9 cellular contexts compared by ENCODE assay signal in the genomic region with DNA sequence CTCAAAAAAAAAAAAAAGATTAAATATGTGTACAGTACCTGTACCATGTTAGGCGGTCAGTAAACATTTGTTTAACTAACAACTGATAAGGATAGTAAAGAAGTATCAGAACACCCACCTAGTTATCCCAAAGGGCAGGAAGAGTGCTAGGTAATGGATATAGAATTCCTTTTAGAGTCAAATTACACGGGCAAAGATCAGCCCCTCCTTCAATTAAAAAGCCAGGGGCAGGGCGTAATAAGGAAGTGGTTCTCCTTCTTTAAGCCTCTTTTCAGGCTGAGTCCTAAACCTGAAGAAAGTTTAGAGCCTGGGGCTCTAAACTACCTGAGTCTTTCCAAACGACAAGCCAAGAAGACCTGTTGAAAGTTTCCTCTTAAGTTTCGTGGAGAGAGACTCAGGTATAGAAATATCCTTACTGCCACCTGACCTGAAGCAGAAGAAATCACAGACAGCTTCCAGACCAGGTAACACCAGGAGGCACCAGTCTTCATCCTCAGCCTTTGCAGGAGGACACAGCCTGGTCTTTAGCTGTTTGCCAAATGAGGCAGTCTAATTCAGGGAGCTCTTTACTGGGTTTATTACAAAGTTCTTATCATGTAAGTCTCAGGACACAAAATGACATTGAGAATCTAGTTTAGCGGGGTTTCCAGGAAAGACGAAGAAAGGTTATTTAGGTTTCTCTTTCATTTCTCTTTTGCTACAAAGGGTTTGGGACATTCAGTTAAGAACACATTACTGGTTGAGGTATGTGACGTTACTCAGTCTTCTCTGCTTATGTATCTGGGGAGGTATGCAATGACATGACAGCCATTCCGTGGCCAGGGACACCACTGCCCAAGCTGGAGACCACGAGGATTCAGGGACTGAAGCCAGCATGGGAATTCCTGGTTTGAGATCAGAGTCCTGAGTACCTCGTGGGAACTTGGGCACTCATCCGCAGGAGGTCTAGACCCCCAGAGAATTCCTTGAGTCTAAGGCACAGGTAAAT. TPM values are rescaled to one million over a fixed set of nuclear protein-coding genes. Genes with fewer than 3 reads are reported as not detected.
A peak's percentile ranks its signal among the peaks of the same experiment; 100 is the strongest.
DNase-seq lines count a peak whose midpoint lies in the region; ATAC-seq and TF ChIP-seq lines count a peak whose summit lies in the region.
"Had no signal": no experiment of that assay in that cellular context is flagged by ENCODE, and none has a peak within 500 bp of the region (broad histone marks: within the 10 kb centered on the region; RNA-seq: fewer than 3 reads in every experiment).

A gene with protein sequence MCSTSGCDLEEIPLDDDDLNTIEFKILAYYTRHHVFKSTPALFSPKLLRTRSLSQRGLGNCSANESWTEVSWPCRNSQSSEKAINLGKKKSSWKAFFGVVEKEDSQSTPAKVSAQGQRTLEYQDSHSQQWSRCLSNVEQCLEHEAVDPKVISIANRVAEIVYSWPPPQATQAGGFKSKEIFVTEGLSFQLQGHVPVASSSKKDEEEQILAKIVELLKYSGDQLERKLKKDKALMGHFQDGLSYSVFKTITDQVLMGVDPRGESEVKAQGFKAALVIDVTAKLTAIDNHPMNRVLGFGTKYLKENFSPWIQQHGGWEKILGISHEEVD (plus strand): TSS at position 266 of the 988 bp plus-strand sequence. CDS start 8,367 bp downstream, outside the sequence.

- H3K4me1 Mint-ChIP-seq in MCF 10A (ENCODE audit: insufficient read depth, unreplicated experiment) (no peaks in the 10 kb centered on the region), neural progenitor cell (peaks cover 5% of the 10 kb centered on the region)

- ATAC-seq in GM19035 (IDR thresholded peaks at IDR 0.05; ENCODE audit: unreplicated experiment): peak; percentile 64
- ATAC-seq in HG03135 (IDR thresholded peaks at IDR 0.05; ENCODE audit: unreplicated experiment): no peak

- no peak within 1 kb of the TSS for H3K4me3 ChIP-seq in neural progenitor cell
- H3K4me3 ChIP-seq: ovary had no signal

- CTCF ChIA-PET in MCF 10A (lab: Yijun Ruan, JAX): interaction anchor here (0.8 to 1.1 kb wide), 2 partner anchors 208 to 256 kb away, joined by 4 read pairs; no protein-coding TSS in a partner anchor

- H4K20me1 ChIP-seq in neural progenitor cell (ENCODE audit: low read depth): no peaks in the 10 kb centered on the region

- no peak within 1 kb of the TSS for H3K4me3 Mint-ChIP-seq in MCF 10A (ENCODE audit: unreplicated experiment)
- no peak within 1 kb of the TSS for H3K4me3 Mint-ChIP-seq in neural progenitor cell

- no TSS peak for BruUV-seq in MCF 10A (replicated peaks; lab: Mats Ljungman, UMichigan)

- H3K27me3 ChIP-seq in neural progenitor cell: no peaks in the 10 kb centered on the region
- H3K27me3 ChIP-seq: ovary had no signal

- no peak within 1 kb of the TSS for H2AFZ ChIP-seq in neural progenitor cell (replicated peaks)

- H3K9me3 Mint-ChIP-seq in MCF 10A (ENCODE audit: unreplicated experiment): no peaks in the 10 kb centered on the region
- peaks cover 2% of the 10 kb centered on the region for H3K9me3 Mint-ChIP-seq in neural progenitor cell

- H3K27ac ChIP-seq in neural progenitor cell: no peak within 1 kb of the TSS
- H3K27ac ChIP-seq: HL-60, ovary had no signal

- no peak for TF ChIP-seq CTCF in MCF 10A (IDR thresholded peaks at IDR 0.05; ENCODE audit: unreplicated experiment)
- TF ChIP-seq CTCF in neural progenitor cell (IDR thresholded peaks at IDR 0.05): no peak

- H3K27me3 Mint-ChIP-seq in MCF 10A (ENCODE audit: insufficient read depth, unreplicated experiment) (peaks cover 15% of the 10 kb centered on the region), neural progenitor cell (ENCODE audit: insufficient read depth, low read depth) (peaks cover 6% of the 10 kb centered on the region)

- no peaks in the 10 kb centered on the region for H3K79me2 ChIP-seq in neural progenitor cell (ENCODE audit: low read depth)

- no peaks in the 10 kb centered on the region for H3K9me3 ChIP-seq in neural progenitor cell (ENCODE audit: low read depth)
- H3K9me3 ChIP-seq: ovary had no signal

- intact Hi-C loops in MCF 10A (cut with micrococcal nuclease): no loop called here

- no peaks in the 10 kb centered on the region for H3K36me3 ChIP-seq in neural progenitor cell
- H3K36me3 ChIP-seq: ovary had no signal

- TF ChIP-seq RAD21 in Ishikawa (IDR thresholded peaks at IDR 0.05; ENCODE audit: low read depth): peak; percentile 37

- POLR2A ChIA-PET in MCF 10A (lab: Yijun Ruan, JAX): no interaction called here

- peaks cover 7% of the 10 kb centered on the region for H3F3A ChIP-seq in neural progenitor cell (ENCODE audit: low read depth)

- H3K27ac Mint-ChIP-seq in MCF 10A (ENCODE audit: low read depth, unreplicated experiment) (no peak within 1 kb of the TSS), neural progenitor cell (no peak within 1 kb of the TSS)

- DNase-seq in MCF 10A (ENCODE audit: unreplicated experiment) (peak; percentile 14), neural progenitor cell (ENCODE audit: low spot score) (no peak), DMS153 (lab: John Stamatoyannopoulos, UW) (no peak)
- DNase-seq in stimulated activated CD4-positive, alpha-beta T cell treated with anti-CD3 and anti-CD28 coated beads, Interleukin-2, amount 100 ng/mL, for 4 hours (ENCODE audit: low read depth): peak; percentile 11
- DNase-seq: ovary had no signal

- H3K9ac ChIP-seq in neural progenitor cell: no peak within 1 kb of the TSS

- no peak within 1 kb of the TSS for H3K4me2 ChIP-seq in neural progenitor cell

- H3K36me3 Mint-ChIP-seq in MCF 10A (ENCODE audit: insufficient read depth, unreplicated experiment): no peaks in the 10 kb centered on the region
- no peaks in the 10 kb centered on the region for H3K36me3 Mint-ChIP-seq in neural progenitor cell

- TF ChIP-seq EP300 in Ishikawa (IDR thresholded peaks at IDR 0.05; ENCODE audit: borderline replicate concordance): no peak

- H3K4me1 ChIP-seq in neural progenitor cell: peaks cover 11% of the 10 kb centered on the region

TF ChIP-seq in Ishikawa, 13 proteins besides CTCF, POLR2A, EP300 and RAD21:
- TF ChIP-seq NFIC (IDR thresholded peaks at IDR 0.05) (no peak), TAF1 (IDR thresholded peaks at IDR 0.05; ENCODE audit: low read depth) (no peak), TEAD4 (IDR thresholded peaks at IDR 0.05) (no peak), TCF12 (IDR thresholded peaks at IDR 0.05; ENCODE audit: low read depth) (no peak), FOXM1 (IDR thresholded peaks at IDR 0.05; ENCODE audit: borderline replicate concordance, low read depth) (no peak), EGR1 (IDR thresholded peaks at IDR 0.05) (no peak), ZBTB7A (IDR thresholded peaks at IDR 0.05; ENCODE audit: low read depth) (no peak), YY1 (IDR thresholded peaks at IDR 0.05; ENCODE audit: low read depth) (no peak), CREB1 (IDR thresholded peaks at IDR 0.05; ENCODE audit: low read depth) (no peak), CEBPB (IDR thresholded peaks at IDR 0.05) (no peak)
- TF ChIP-seq, protein P1, sequence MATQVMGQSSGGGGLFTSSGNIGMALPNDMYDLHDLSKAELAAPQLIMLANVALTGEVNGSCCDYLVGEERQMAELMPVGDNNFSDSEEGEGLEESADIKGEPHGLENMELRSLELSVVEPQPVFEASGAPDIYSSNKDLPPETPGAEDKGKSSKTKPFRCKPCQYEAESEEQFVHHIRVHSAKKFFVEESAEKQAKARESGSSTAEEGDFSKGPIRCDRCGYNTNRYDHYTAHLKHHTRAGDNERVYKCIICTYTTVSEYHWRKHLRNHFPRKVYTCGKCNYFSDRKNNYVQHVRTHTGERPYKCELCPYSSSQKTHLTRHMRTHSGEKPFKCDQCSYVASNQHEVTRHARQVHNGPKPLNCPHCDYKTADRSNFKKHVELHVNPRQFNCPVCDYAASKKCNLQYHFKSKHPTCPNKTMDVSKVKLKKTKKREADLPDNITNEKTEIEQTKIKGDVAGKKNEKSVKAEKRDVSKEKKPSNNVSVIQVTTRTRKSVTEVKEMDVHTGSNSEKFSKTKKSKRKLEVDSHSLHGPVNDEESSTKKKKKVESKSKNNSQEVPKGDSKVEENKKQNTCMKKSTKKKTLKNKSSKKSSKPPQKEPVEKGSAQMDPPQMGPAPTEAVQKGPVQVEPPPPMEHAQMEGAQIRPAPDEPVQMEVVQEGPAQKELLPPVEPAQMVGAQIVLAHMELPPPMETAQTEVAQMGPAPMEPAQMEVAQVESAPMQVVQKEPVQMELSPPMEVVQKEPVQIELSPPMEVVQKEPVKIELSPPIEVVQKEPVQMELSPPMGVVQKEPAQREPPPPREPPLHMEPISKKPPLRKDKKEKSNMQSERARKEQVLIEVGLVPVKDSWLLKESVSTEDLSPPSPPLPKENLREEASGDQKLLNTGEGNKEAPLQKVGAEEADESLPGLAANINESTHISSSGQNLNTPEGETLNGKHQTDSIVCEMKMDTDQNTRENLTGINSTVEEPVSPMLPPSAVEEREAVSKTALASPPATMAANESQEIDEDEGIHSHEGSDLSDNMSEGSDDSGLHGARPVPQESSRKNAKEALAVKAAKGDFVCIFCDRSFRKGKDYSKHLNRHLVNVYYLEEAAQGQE (IDR thresholded peaks at IDR 0.05; ENCODE audit: low read depth): no peak
- TF ChIP-seq, protein P2, sequence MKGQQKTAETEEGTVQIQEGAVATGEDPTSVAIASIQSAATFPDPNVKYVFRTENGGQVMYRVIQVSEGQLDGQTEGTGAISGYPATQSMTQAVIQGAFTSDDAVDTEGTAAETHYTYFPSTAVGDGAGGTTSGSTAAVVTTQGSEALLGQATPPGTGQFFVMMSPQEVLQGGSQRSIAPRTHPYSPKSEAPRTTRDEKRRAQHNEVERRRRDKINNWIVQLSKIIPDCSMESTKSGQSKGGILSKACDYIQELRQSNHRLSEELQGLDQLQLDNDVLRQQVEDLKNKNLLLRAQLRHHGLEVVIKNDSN (IDR thresholded peaks at IDR 0.05): no peak
- TF ChIP-seq, protein P3, sequence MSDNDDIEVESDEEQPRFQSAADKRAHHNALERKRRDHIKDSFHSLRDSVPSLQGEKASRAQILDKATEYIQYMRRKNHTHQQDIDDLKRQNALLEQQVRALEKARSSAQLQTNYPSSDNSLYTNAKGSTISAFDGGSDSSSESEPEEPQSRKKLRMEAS (IDR thresholded peaks at IDR 0.05): no peak

RNA-seq across cellular contexts. Expression of the gene that starts here (rescaled TPM):
- not detected in 2 replicates for total RNA-seq in MCF 10A (2022)
- not detected in 2 replicates for total RNA-seq in neural progenitor cell (ENCODE audit: low replicate concordance)

Comparison
In these comparisons a context has a peak if more than half of its experiments do, and no peak if none do; other contexts are left out.
1. Peak in DNase-seq in MCF 10A; RNA of the gene not detected or under 1 TPM.